In the genomic region with DNA sequence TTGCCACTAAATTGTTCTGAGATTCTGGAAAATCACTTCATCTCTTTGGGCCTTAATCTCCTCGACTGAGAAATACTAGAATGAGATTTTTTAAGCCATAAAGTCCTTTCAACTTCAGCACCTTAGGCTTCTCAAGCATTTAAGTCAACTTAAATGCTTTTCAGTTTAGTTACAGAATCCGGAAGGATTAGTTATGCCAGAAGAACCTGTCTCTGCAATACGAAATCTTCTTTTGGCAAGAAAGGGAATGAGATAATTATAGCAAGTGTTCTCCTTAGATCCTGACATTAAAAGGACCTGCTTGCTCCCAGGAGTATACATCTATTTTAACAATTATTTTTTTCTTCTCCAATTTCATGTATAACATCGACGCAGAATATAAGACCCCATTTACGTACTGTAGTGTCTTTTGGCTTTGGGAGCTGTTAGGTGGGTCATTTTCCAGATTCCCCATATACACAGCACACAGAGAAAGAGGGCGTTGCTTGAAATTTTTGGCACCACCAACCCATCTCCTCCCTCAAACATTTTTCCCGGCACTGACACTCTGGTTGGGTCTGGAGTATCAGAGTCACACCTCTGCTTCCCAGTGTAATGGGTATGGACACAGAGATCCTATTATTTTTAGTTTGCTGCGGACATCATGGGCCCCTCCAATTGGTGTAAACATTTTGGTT, we compare ENCODE assay signal across 17 cellular contexts. TPM values are rescaled to one million over a fixed set of nuclear protein-coding genes. Genes with fewer than 3 reads are reported as not detected.
DNase-seq lines count a peak whose midpoint lies in the region; ATAC-seq and TF ChIP-seq lines count a peak whose summit lies in the region.
"Had no signal": no experiment of that assay in that cellular context is flagged by ENCODE, and none has a peak within 500 bp of the region (broad histone marks: within the 10 kb centered on the region; RNA-seq: fewer than 3 reads in every experiment).

No MANE protein-coding gene starts in this region.

- peaks cover 0 to 4% of the 10 kb centered on the region in 2 donors for H3K27me3 Mint-ChIP-seq in natural killer cell (ENCODE audit: low read depth in 2 of 2)

- H3K79me1 ChIP-seq in IMR-90 (ENCODE audit: low read depth in 1 of 2, low read length in 2 of 2) = no peaks in the 10 kb centered on the region

- H3K36me3 ChIP-seq in IMR-90 (ENCODE audit: control insufficient read depth, insufficient read depth, low read length) (no peaks in the 10 kb centered on the region), RWPE2 (ENCODE audit: low read depth) (no peaks in the 10 kb centered on the region), sigmoid colon (no peaks in the 10 kb centered on the region), stomach (no peaks in the 10 kb centered on the region)

- no peak for TF ChIP-seq CTCF in IMR-90 (conservative IDR thresholded peaks at IDR 0.05; ENCODE audit: low read depth, low read length)
- TF ChIP-seq CTCF in RWPE2 (IDR thresholded peaks at IDR 0.05; ENCODE audit: poor library complexity, severe bottlenecking) = no peak
- no peak for TF ChIP-seq CTCF in foreskin keratinocyte (conservative IDR thresholded peaks at IDR 0.05)
- no peak for TF ChIP-seq CTCF in sigmoid colon (IDR thresholded peaks at IDR 0.05)
- no peak for TF ChIP-seq CTCF in stomach (IDR thresholded peaks at IDR 0.05)
- TF ChIP-seq CTCF in natural killer cell (IDR thresholded peaks at IDR 0.05) = no peak

- CTCF ChIA-PET in IMR-90 (lab: Yijun Ruan, JAX) = no interaction called here

- no CpG with 5 or more reads among the region's 9 CpGs for WGBS in IMR-90 (ENCODE audit: extremely low coverage in 2 of 2, insufficient read length in 1 of 2), 2 experiments
- 76% methylated on average over 9 of the region's 9 CpGs for WGBS in sigmoid colon, 2 donors
- 63 to 78% (median 68%) methylated on average over 9 of the region's 9 CpGs for WGBS in stomach, 5 donors

- H4K20me1 ChIP-seq in IMR-90 (ENCODE audit: insufficient read depth, low read length) = no peaks in the 10 kb centered on the region

- TF ChIP-seq RAD21 in IMR-90 (IDR thresholded peaks at IDR 0.05; ENCODE audit: low read length) = no peak

- no peak overlapping the region for H3K4ac ChIP-seq in IMR-90 (ENCODE audit: low read depth, low read length)

- peak; percentile 42; the same call in 1 of the 2 replicates for ATAC-seq in IMR-90 (ENCODE audit: low read depth)
- ATAC-seq in RWPE2 (ENCODE audit: low read depth) = peak; percentile 47
- ATAC-seq in foreskin keratinocyte = peak; percentile 69
- ATAC-seq in natural killer cell = no peak
- ATAC-seq: GM23338, HCT116 had no signal

- no peak overlapping the region for H3K9ac ChIP-seq in IMR-90 (ENCODE audit: low read depth, low read length)

- H4K91ac ChIP-seq in IMR-90 (ENCODE audit: insufficient read depth, low read depth, low read length) = no peak overlapping the region

- H2BK5ac ChIP-seq in IMR-90 (ENCODE audit: low read depth, low read length, poor library complexity, severe bottlenecking) = no peak overlapping the region

- no peak overlapping the region for H4K5ac ChIP-seq in IMR-90 (ENCODE audit: low read depth, low read length)

- no peaks in the 10 kb centered on the region for H3K4me1 Mint-ChIP-seq in natural killer cell

- H2AFZ ChIP-seq in IMR-90 (replicated peaks; ENCODE audit: low read length, poor library complexity) = no peak overlapping the region

- H3K27ac ChIP-seq in IMR-90 (ENCODE audit: insufficient read depth, low read length) (no peak overlapping the region), RWPE2 (ENCODE audit: poor library complexity, severe bottlenecking) (no peak overlapping the region), foreskin keratinocyte (peak overlapping the region; percentile 10), sigmoid colon (peak overlapping the region; percentile 63 to 78 (median 77)), stomach (no peak overlapping the region), substantia nigra (ENCODE audit: low read depth, low read length, poor library complexity, severe bottlenecking) (no peak overlapping the region)
- H3K27ac ChIP-seq: A549 had no signal

- no peaks in the 10 kb centered on the region for H3K36me3 Mint-ChIP-seq in natural killer cell

- no peak overlapping the region for H2BK20ac ChIP-seq in IMR-90 (ENCODE audit: low read depth, low read length)

- H4K8ac ChIP-seq in IMR-90 (ENCODE audit: low read depth in 2 of 2, low read length in 2 of 2) = no peak overlapping the region

- H3K27me3 ChIP-seq in IMR-90 (ENCODE audit: control insufficient read depth, insufficient read depth, low read length) (no peaks in the 10 kb centered on the region), RWPE2 (ENCODE audit: insufficient read depth, poor library complexity, severe bottlenecking) (no peaks in the 10 kb centered on the region), foreskin keratinocyte (no peaks in the 10 kb centered on the region), sigmoid colon (no peaks in the 10 kb centered on the region), stomach (no peaks in the 10 kb centered on the region)

- H3K27ac Mint-ChIP-seq in natural killer cell = no peak overlapping the region
- H3K27ac Mint-ChIP-seq: GM23338 had no signal

- intact Hi-C loops in IMR-90 (cut with micrococcal nuclease) (no loop called here), sigmoid colon (cut with DNase I) (no loop called here), stomach (cut with DNase I; ENCODE audit: low total_unique reads) (no loop called here), natural killer cell (cut with micrococcal nuclease) (no loop called here)

- no peak overlapping the region for H3K56ac ChIP-seq in IMR-90 (ENCODE audit: extremely low read depth, insufficient read depth, low read length)

- 0 out of 2 replicates have a peak overlapping the region, but pooled peaks have one; percentile 1 for H3K4me2 ChIP-seq in IMR-90 (ENCODE audit: low read depth, low read length)
- H3K4me2 ChIP-seq: A549, GM23338 had no signal

- H2BK120ac ChIP-seq in IMR-90 (ENCODE audit: low read depth, low read length) = no peak overlapping the region

- in situ Hi-C loops in IMR-90 (cut with MboI; ENCODE audit: low sequenced_read_pairs) = no loop called here

- H2AK5ac ChIP-seq in IMR-90 (ENCODE audit: low read depth, low read length) = no peak overlapping the region

- H2AK9ac ChIP-seq in IMR-90 (replicated peaks; ENCODE audit: low read depth, low read length, poor library complexity) = no peak overlapping the region

- dilution Hi-C loops in IMR-90 (cut with HindIII; ENCODE audit: low sequenced_read_pairs, unreplicated experiment) = no loop called here

- H3K9me1 ChIP-seq in IMR-90 (ENCODE audit: insufficient read depth, low read length) = no peaks in the 10 kb centered on the region

- H3K9me3 Mint-ChIP-seq in natural killer cell = no peaks in the 10 kb centered on the region
- H3K9me3 Mint-ChIP-seq: GM23338 had no signal

- H3K14ac ChIP-seq in IMR-90 (replicated peaks; ENCODE audit: low read depth, low read length) = no peak overlapping the region

- H3K4me1 ChIP-seq in IMR-90 (ENCODE audit: control insufficient read depth, insufficient read depth, low read length) (no peaks in the 10 kb centered on the region), RWPE2 (ENCODE audit: insufficient read depth, poor library complexity, severe bottlenecking) (peaks cover 7% of the 10 kb centered on the region), foreskin keratinocyte (peaks cover 9% of the 10 kb centered on the region), sigmoid colon (peaks cover 0 to 29% (median 20%) of the 10 kb centered on the region in 4 donors), stomach (peaks cover 0 to 8% (median 0%) of the 10 kb centered on the region in 4 donors)
- H3K4me1 ChIP-seq: A549 had no signal

- POLR2A ChIA-PET in IMR-90 (lab: Charles Lee; ENCODE audit: unreplicated experiment) = no interaction called here

- DNase-seq in IMR-90 (no peak), RWPE2 (ENCODE audit: low spot score) (no peak), foreskin keratinocyte (no peak), sigmoid colon (no peak), stomach (no peak), substantia nigra (lab: John Stamatoyannopoulos, UW) (no peak), natural killer cell (no peak)
- DNase-seq: C1 segment of cervical spinal cord; DND-41; NCI-H1436 treated with DMSO at 0.1 percent for 48 hours; NCI-H2029 treated with DMSO at 0.1 percent for 48 hours; NCI-H2171 treated with DMSO at 0.1 percent for 48 hours; NCI-H446 treated with DMSO at 0.1 percent for 48 hours; NK-92 treated with Interleukin-12 subunit alpha and Interleukin-12 subunit beta, amount 100 ng/mL, for 24 hours had no signal

- no TSS peak for BruUV-seq in IMR-90 (replicated peaks; lab: Mats Ljungman, UMichigan)

- H2BK15ac ChIP-seq in IMR-90 (ENCODE audit: low read depth, low read length) = no peak overlapping the region

- TF ChIP-seq EP300 in sigmoid colon (IDR thresholded peaks at IDR 0.05) = no peak
- TF ChIP-seq EP300 in stomach (IDR thresholded peaks at IDR 0.05) = no peak

- H3K4me3 Mint-ChIP-seq in natural killer cell = no peak overlapping the region
- H3K4me3 Mint-ChIP-seq: GM23338 had no signal

- no peak for TF ChIP-seq POLR2A in IMR-90 (IDR thresholded peaks at IDR 0.05; ENCODE audit: low read depth, low read length)
- no peak for TF ChIP-seq POLR2A in sigmoid colon (IDR thresholded peaks at IDR 0.05)
- no peak for TF ChIP-seq POLR2A in stomach (IDR thresholded peaks at IDR 0.05)

- no peak overlapping the region for H3K18ac ChIP-seq in IMR-90 (ENCODE audit: low read depth, low read length)

- no peak overlapping the region for H3K23ac ChIP-seq in IMR-90 (ENCODE audit: low read depth, low read length)

- H3K4me3 ChIP-seq in IMR-90 (ENCODE audit: insufficient read depth, low read depth, low read length) = no peak overlapping the region
- no peak overlapping the region for H3K4me3 ChIP-seq in RWPE2 (ENCODE audit: severe bottlenecking)
- no peak overlapping the region for H3K4me3 ChIP-seq in sigmoid colon
- H3K4me3 ChIP-seq in stomach = no peak overlapping the region
- H3K4me3 ChIP-seq: A549, GM23338 had no signal

- H3K9me3 ChIP-seq in IMR-90 (ENCODE audit: control insufficient read depth, insufficient read depth, low read length) (no peaks in the 10 kb centered on the region), RWPE2 (ENCODE audit: severe bottlenecking) (no peaks in the 10 kb centered on the region), sigmoid colon (no peaks in the 10 kb centered on the region), stomach (no peaks in the 10 kb centered on the region)
- H3K9me3 ChIP-seq: A549 had no signal

RNA-seq across cellular contexts. Expression of gene CLINT1, which starts 43.6 kb away (rescaled TPM):
- total RNA-seq in IMR-90 (2012; rRNA removed) = 124 and 146 TPM in 2 replicates
- polyA plus RNA-seq in IMR-90 (2012; rRNA removed) = 110 and 144 TPM in 2 replicates
- polyA plus RNA-seq in IMR-90 (2012; cell fraction: cytosol; rRNA removed) = 71.6 and 72.6 TPM in 2 replicates
- 135 and 230 TPM in 2 replicates for polyA plus RNA-seq in IMR-90 (2012; cell fraction: nucleus; rRNA removed; ENCODE audit: low replicate concordance)
- 71.6 and 72.9 TPM in 2 replicates for total RNA-seq in foreskin keratinocyte
- polyA plus RNA-seq in foreskin keratinocyte = 20.0 and 23.7 TPM in 2 replicates
- total RNA-seq in sigmoid colon = 100 to 1,000 TPM in 3 of 4 donors, 10 to 100 TPM in 1; 88.1 to 171 (median 109) TPM
- 10 to 100 TPM; 40.2 to 64.1 (median 53.6) TPM for polyA plus RNA-seq in sigmoid colon
- 100 to 1,000 TPM in 3 of 5 donors, 10 to 100 TPM in 2; 74.5 to 196 (median 100) TPM for total RNA-seq in stomach
- polyA plus RNA-seq in stomach = 10 to 100 TPM; 24.7 to 53.0 (median 42.3) TPM
- total RNA-seq in natural killer cell = 100 to 1,000 TPM; 111 to 156 (median 132) TPM

Comparison
In these comparisons a context has a peak if more than half of its experiments do, and no peak if none do; other contexts are left out.
1. ATAC-seq: peak in IMR-90 (single experiment), RWPE2 (single experiment) and foreskin keratinocyte (single experiment); none in natural killer cell (0 of 3).
2. H3K27ac ChIP-seq: peak in foreskin keratinocyte (single experiment) and sigmoid colon (4 of 4); none in IMR-90 (single experiment), RWPE2 (single experiment), stomach (0 of 5) and substantia nigra (single experiment).